ENCODE assay signal across 1 cellular context in the genomic region with DNA sequence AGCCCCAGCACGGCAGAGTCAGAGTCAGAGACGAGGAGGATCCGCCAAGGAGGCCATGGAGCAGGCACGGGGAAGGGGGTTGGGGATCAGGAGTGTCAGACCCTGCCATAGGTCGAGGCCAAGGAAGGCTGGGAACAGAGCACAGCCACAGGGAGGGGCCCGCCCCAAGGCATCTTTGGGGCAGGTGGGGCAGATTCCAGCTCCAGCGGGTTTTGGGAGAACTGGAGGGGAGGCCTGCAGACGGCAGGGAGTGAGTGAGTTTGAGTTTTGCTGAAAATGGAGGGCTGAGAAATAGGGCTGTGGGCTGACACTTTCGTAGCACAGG.
TF ChIP-seq lines count a peak whose summit lies in the region.

No MANE protein-coding gene starts in this region.

TF ChIP-seq in WTC11, 78 proteins besides CTCF, POLR2A, EP300 and RAD21 (continued from another document):
- TF ChIP-seq ZNF512 (CRISPR knock-in tag; IDR thresholded peaks at IDR 0.05; ENCODE audit: borderline replicate concordance) (no peak), CREB1 (CRISPR knock-in tag; IDR thresholded peaks at IDR 0.05) (no peak), ZNF138 (CRISPR knock-in tag; conservative IDR thresholded peaks at IDR 0.05) (no peak), MYBL2 (CRISPR knock-in tag; IDR thresholded peaks at IDR 0.05) (no peak), ESRRA (CRISPR knock-in tag; IDR thresholded peaks at IDR 0.05; ENCODE audit: borderline replicate concordance) (no peak), TEAD4 (CRISPR knock-in tag; IDR thresholded peaks at IDR 0.05) (no peak)
